Comparison of ENCODE assay signal across 8 cellular contexts in genomic region chr10:22620140-22620857, GRCh38.
DNase-seq lines count a peak whose midpoint lies in the region; ATAC-seq and TF ChIP-seq lines count a peak whose summit lies in the region.

No MANE protein-coding gene starts in this region.

- H3K36me3 Mint-ChIP-seq in memory B cell: peaks cover 3% of the 10 kb centered on the region

- H3K4me3 ChIP-seq in BE2C (ENCODE audit: low read depth, low read length) (no peak overlapping the region), choroid plexus epithelial cell (ENCODE audit: low read depth, low read length) (no peak overlapping the region)

- ATAC-seq in memory B cell (ENCODE audit: low read depth) (no peak), GM18909 (IDR thresholded peaks at IDR 0.05; ENCODE audit: poor library complexity, unreplicated experiment) (no peak), HG03196 (IDR thresholded peaks at IDR 0.05; ENCODE audit: unreplicated experiment) (no peak), GM19395 (IDR thresholded peaks at IDR 0.05; ENCODE audit: unreplicated experiment) (no peak)

- no peaks in the 10 kb centered on the region for H3K9me3 Mint-ChIP-seq in memory B cell

- POLR2A ChIA-PET in HEK293T (lab: Yijun Ruan, JAX): no interaction called here

- H3K27ac Mint-ChIP-seq in memory B cell: peak overlapping the region; percentile 87

- TF ChIP-seq CTCF in BE2C (IDR thresholded peaks at IDR 0.05; ENCODE audit: low read depth, low read length): no peak
- TF ChIP-seq CTCF in choroid plexus epithelial cell (conservative IDR thresholded peaks at IDR 0.05; ENCODE audit: low read depth, low read length): no peak

- H3K27me3 ChIP-seq in BE2C: no peaks in the 10 kb centered on the region

- CTCF ChIA-PET in HEK293T (lab: Yijun Ruan, JAX): no interaction called here

- H3K27me3 Mint-ChIP-seq in memory B cell: no peaks in the 10 kb centered on the region

- H3K36me3 ChIP-seq in BE2C: no peaks in the 10 kb centered on the region

- H3K9me3 ChIP-seq in BE2C: no peaks in the 10 kb centered on the region

- H3K4me1 ChIP-seq in BE2C: peaks cover 47% of the 10 kb centered on the region

- H3K4me1 Mint-ChIP-seq in memory B cell: peaks cover 58% of the 10 kb centered on the region

- DNase-seq in BE2C (peak; percentile 76), LoVo (ENCODE audit: low spot score) (peak; percentile 66), choroid plexus epithelial cell (ENCODE audit: low read depth) (peak; percentile 98), memory B cell (ENCODE audit: low spot score in 2 of 2) (no peak), HEK293T (ENCODE audit: extremely low spot score) (no peak)

- H3K4me3 Mint-ChIP-seq in memory B cell: no peak overlapping the region

TF ChIP-seq in HEK293T, 16 proteins besides CTCF, POLR2A, EP300 and RAD21:
- TF ChIP-seq SUZ12 (IDR thresholded peaks at IDR 0.05): no peak
- no peak for TF ChIP-seq TARDBP (IDR thresholded peaks at IDR 0.05)
- no peak for TF ChIP-seq CTBP1 (IDR thresholded peaks at IDR 0.05; ENCODE audit: borderline replicate concordance)
- no peak for TF ChIP-seq FOXK2 (IDR thresholded peaks at IDR 0.05)
- no peak for TF ChIP-seq ARNT (IDR thresholded peaks at IDR 0.05)
- TF ChIP-seq PKNOX1 (IDR thresholded peaks at IDR 0.05): no peak; the same call in 1 of the 2 replicates
- TF ChIP-seq ZNF384 (IDR thresholded peaks at IDR 0.05): no peak
- TF ChIP-seq HDGF (IDR thresholded peaks at IDR 0.05; ENCODE audit: borderline replicate concordance): no peak
- no peak for TF ChIP-seq NFRKB (IDR thresholded peaks at IDR 0.05)
- no peak for TF ChIP-seq L3MBTL2 (conservative IDR thresholded peaks at IDR 0.05)
- TF ChIP-seq FOXA1 (IDR thresholded peaks at IDR 0.05): no peak
- no peak for TF ChIP-seq FOXM1 (IDR thresholded peaks at IDR 0.05; ENCODE audit: borderline replicate concordance)
- no peak for TF ChIP-seq ELF4 (IDR thresholded peaks at IDR 0.05)

Comparison
In these comparisons a context has a peak if more than half of its experiments do, and no peak if none do; other contexts are left out.
1. DNase-seq: peak in BE2C (single experiment), LoVo (single experiment) and choroid plexus epithelial cell (single experiment); none in memory B cell (0 of 2) and HEK293T (single experiment).